In the genomic region with DNA sequence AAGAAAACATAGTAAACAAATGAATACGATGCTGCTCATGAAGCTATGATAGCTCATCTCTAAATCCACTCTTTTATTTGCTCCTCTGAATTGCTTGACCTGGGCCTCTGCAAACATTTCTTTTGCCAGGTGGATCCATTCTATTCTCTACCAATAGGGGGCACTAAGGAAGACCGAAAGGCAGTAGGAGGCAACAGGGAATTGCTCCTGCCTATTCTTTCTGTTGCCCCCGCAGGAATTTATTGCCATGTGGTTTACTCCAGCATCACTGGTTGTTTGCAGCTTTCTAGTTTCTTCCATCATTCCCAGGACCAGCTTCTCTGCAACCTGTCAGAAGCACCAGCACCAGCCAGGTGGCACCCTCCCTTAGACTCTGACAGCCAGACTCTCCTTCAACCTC, we compare ENCODE assay signal across 1 cellular context.
TF ChIP-seq lines count a peak whose summit lies in the region.

No MANE protein-coding gene starts in this region.

TF ChIP-seq in IMR-90, 13 proteins besides CTCF, POLR2A, EP300 and RAD21 (continued from another document):
- no peak for TF ChIP-seq CHD1 (IDR thresholded peaks at IDR 0.05; ENCODE audit: low read depth, low read length)
- no peak for TF ChIP-seq NFE2L2 (IDR thresholded peaks at IDR 0.05; ENCODE audit: low read depth, low read length)
- no peak for TF ChIP-seq SMC3 (IDR thresholded peaks at IDR 0.05; ENCODE audit: low read depth, low read length)
- no peak for TF ChIP-seq CEBPB (IDR thresholded peaks at IDR 0.05; ENCODE audit: low read depth, low read length)
